ENCODE assay signal across 22 cellular contexts in the genomic region with DNA sequence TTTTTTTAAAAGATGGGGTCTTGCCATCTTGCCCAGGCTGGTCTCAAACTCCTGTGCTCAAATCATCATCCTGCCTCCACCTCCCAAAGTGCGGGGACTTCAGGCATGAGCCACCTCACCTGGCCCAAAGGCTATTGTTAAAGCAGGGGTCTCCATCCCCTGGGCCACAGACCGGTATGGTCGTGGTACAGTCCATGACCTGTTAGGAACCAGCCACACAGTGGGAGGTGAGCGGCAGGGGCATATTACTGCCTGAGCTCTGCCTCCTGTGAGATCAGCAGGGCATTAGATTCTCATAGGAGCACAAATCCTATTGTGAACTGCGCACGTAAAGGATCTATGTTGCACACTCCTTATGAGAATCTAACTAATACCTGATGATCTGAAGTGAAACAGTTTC. TPM values are rescaled to one million over a fixed set of nuclear protein-coding genes. Genes with fewer than 3 reads are reported as not detected.
"Had no signal": no experiment of that assay in that cellular context is flagged by ENCODE, and none has a peak within 500 bp of the region (broad histone marks: within the 10 kb centered on the region; RNA-seq: fewer than 3 reads in every experiment).

No MANE protein-coding gene starts in this region.

- FAIRE-seq: endometrium, pancreas had no signal

- H3K36me3 ChIP-seq: neutrophil, pancreas, thoracic aorta, upper lobe of left lung, uterus had no signal

- ATAC-seq: effector memory CD8-positive, alpha-beta T cell; foreskin keratinocyte; mucosa of descending colon; natural killer cell treated with Interleukin-12 subunit alpha and Interleukin-12 subunit beta and Interleukin-15 and Interleukin-18, amount 100 ng/mL, for 72 hours; pancreas; sciatic nerve; stimulated activated memory B cell treated with anti-CD40 and anti-IgM and Interleukin-4, amounts not matched to agents 10 μg/mL and 1 μg/mL and 100 μg/mL, for 72 hours had no signal

- H3K27ac ChIP-seq: foreskin keratinocyte, neutrophil, pancreas, thoracic aorta, tibial nerve, upper lobe of left lung, uterus had no signal

- H3K9me3 ChIP-seq: mucosa of descending colon, neutrophil, pancreas, thoracic aorta, tibial nerve, upper lobe of left lung, uterus had no signal

- H3K4me1 ChIP-seq: foreskin keratinocyte, pancreas, tibial nerve, upper lobe of left lung, uterus had no signal

- DNase-seq: cortex of kidney; effector memory CD8-positive, alpha-beta T cell; foreskin keratinocyte; glutamatergic neuron; hypothalamus; immature natural killer cell; islet precursor cell; mesenchymal stem cell; mucosa of descending colon; naive B cell; pancreas; stimulated activated CD4-positive, alpha-beta T cell treated with anti-CD3 and anti-CD28 coated beads, Interleukin-4, amount 100 ng/mL, for 4 hours; upper lobe of left lung; uterus had no signal

- H3K4me3 ChIP-seq: mucosa of descending colon, pancreas, thoracic aorta, tibial nerve, upper lobe of left lung, uterus had no signal

- H3K27me3 ChIP-seq: foreskin keratinocyte, neutrophil, pancreas, tibial nerve, upper lobe of left lung, uterus had no signal

RNA-seq across cellular contexts. Expression of a gene that starts 43.1 kb away (rescaled TPM):
- total RNA-seq: omental fat pad, thoracic aorta, tibial nerve had no signal
- polyA plus RNA-seq: immature natural killer cell had no signal
